In the genomic region with DNA sequence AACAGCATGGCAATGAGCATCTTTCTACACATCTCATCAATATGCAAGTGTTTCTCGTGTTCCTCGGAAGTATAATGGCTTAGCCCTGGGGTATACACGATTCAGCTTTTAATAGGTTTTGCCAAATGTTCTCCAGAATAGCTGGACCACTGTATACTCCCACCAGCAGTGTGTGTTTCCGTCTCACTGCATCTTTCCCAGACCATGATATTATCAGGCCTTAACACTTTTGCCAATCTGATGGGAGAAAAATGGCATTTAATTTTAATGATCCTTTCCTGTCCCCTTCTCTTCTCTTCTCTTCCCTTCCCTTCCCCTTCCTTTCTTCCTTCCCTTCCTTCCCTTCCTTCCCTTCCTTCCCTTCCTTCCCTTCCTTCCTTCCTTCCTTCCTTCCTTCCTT, we compare ENCODE assay signal across 20 cellular contexts. TPM values are rescaled to one million over a fixed set of nuclear protein-coding genes. Genes with fewer than 3 reads are reported as not detected.
DNase-seq lines count a peak whose midpoint lies in the region; ATAC-seq and TF ChIP-seq lines count a peak whose summit lies in the region.
"Had no signal": no experiment of that assay in that cellular context is flagged by ENCODE, and none has a peak within 500 bp of the region (broad histone marks: within the 10 kb centered on the region; RNA-seq: fewer than 3 reads in every experiment).

No MANE protein-coding gene starts in this region.

- CTCF ChIA-PET in CD8-positive, alpha-beta T cell (lab: Charles Lee): interaction anchor here (1.5 kb wide), 1 partner anchor 144 kb away, joined by 5 read pairs; no protein-coding TSS in a partner anchor
- CTCF ChIA-PET in activated B cell treated with CpG ODN at 0.5 μM for 24 hours (lab: Charles Lee): interaction anchor here (1.4 to 5.3 kb wide), 2 partner anchors 11 to 143 kb away, joined by 4 to 22 read pairs; no protein-coding TSS in a partner anchor

- H3K27me3 ChIP-seq in BLaER1: no peaks in the 10 kb centered on the region
- H3K27me3 ChIP-seq in CD8-positive, alpha-beta T cell (ENCODE audit: insufficient read depth, low read length): no peaks in the 10 kb centered on the region

- H3K27ac ChIP-seq in BLaER1: peak overlapping the region; percentile 52; the same call in 1 of the 2 replicates
- no peak overlapping the region for H3K27ac ChIP-seq in CD8-positive, alpha-beta T cell (ENCODE audit: low read depth, low read length)
- H3K27ac ChIP-seq: GM23248, KMS-11 had no signal

- intact Hi-C loops in CD8-positive, alpha-beta T cell (cut with DNase I, micrococcal nuclease): no loop called here
- intact Hi-C loops in activated B cell treated with CpG ODN at 0.5 μM for 24 hours (cut with micrococcal nuclease): no loop called here

- no peak for DNase-seq in CD8-positive, alpha-beta T cell
- DNase-seq in activated B cell treated with CpG ODN at 0.5 μM for 24 hours (no peak), SK-N-DZ (ENCODE audit: low spot score) (no peak), left lobe of liver (ENCODE audit: low spot score) (no peak), middle frontal gyrus (ENCODE audit: extremely low spot score, low spot score) (no peak)
- no peak for DNase-seq in naive thymus-derived CD8-positive, alpha-beta T cell
- no peak for DNase-seq in stimulated activated CD8-positive, alpha-beta memory T cell treated with anti-CD3 and anti-CD28 coated beads, Interleukin-4, amount 100 ng/mL, for 48 hours
- DNase-seq: ACHN, GF-D8, GM23248, NCI-H1417 treated with DMSO at 0.1 percent for 48 hours, NCI-H187 treated with DMSO at 0.1 percent for 48 hours, NCI-H345, NCI-H524 treated with DMSO at 0.1 percent for 48 hours, SHP77 had no signal

- H3K4me3 ChIP-seq in BLaER1: no peak overlapping the region
- H3K4me3 ChIP-seq in CD8-positive, alpha-beta T cell (ENCODE audit: low read depth, low read length): no peak overlapping the region
- H3K4me3 ChIP-seq: GM23248, HAP-1 had no signal

- H3K36me3 Mint-ChIP-seq in CD8-positive, alpha-beta T cell: peaks cover 6% of the 10 kb centered on the region
- peaks cover 27% of the 10 kb centered on the region for H3K36me3 Mint-ChIP-seq in activated B cell treated with CpG ODN at 0.5 μM for 24 hours (ENCODE audit: low read depth)
- H3K36me3 Mint-ChIP-seq in naive thymus-derived CD8-positive, alpha-beta T cell: peaks cover 0 to 5% (median 0%) of the 10 kb centered on the region in 3 donors

- H3K4me2 ChIP-seq in BLaER1: no peak overlapping the region
- H3K4me2 ChIP-seq: KMS-11 had no signal

- peak overlapping the region; percentile 86 for H3K27ac Mint-ChIP-seq in CD8-positive, alpha-beta T cell
- peak overlapping the region; percentile 91 for H3K27ac Mint-ChIP-seq in activated B cell treated with CpG ODN at 0.5 μM for 24 hours
- peak overlapping the region in 6 of 10 donors; percentile 64 to 94 (median 80) for H3K27ac Mint-ChIP-seq in naive thymus-derived CD8-positive, alpha-beta T cell

- peaks cover 68% of the 10 kb centered on the region for H3K4me1 ChIP-seq in BLaER1
- peaks cover 64% of the 10 kb centered on the region for H3K4me1 ChIP-seq in CD8-positive, alpha-beta T cell (ENCODE audit: insufficient read depth, low read length)
- H3K4me1 ChIP-seq: HAP-1 had no signal

- no peak for ATAC-seq in CD8-positive, alpha-beta T cell
- ATAC-seq in activated B cell treated with CpG ODN at 0.5 μM for 24 hours (ENCODE audit: low read depth): no peak
- ATAC-seq in naive thymus-derived CD8-positive, alpha-beta T cell: no peak
- no peak for ATAC-seq in left lobe of liver

- no peaks in the 10 kb centered on the region for H3K27me3 Mint-ChIP-seq in CD8-positive, alpha-beta T cell (ENCODE audit: low read depth)
- H3K27me3 Mint-ChIP-seq in activated B cell treated with CpG ODN at 0.5 μM for 24 hours: no peaks in the 10 kb centered on the region
- H3K27me3 Mint-ChIP-seq in naive thymus-derived CD8-positive, alpha-beta T cell: no peaks in the 10 kb centered on the region

- POLR2A ChIA-PET in CD8-positive, alpha-beta T cell (lab: Charles Lee): no interaction called here
- POLR2A ChIA-PET in activated B cell treated with CpG ODN at 0.5 μM for 24 hours (lab: Charles Lee): no interaction called here
- POLR2A ChIA-PET in naive thymus-derived CD8-positive, alpha-beta T cell (lab: Charles Lee): no interaction called here

- H3K4me1 Mint-ChIP-seq in CD8-positive, alpha-beta T cell (ENCODE audit: low read depth): peaks cover 84% of the 10 kb centered on the region
- H3K4me1 Mint-ChIP-seq in activated B cell treated with CpG ODN at 0.5 μM for 24 hours: peaks cover 92% of the 10 kb centered on the region
- peaks cover 42 to 94% (median 88%) of the 10 kb centered on the region in 4 donors for H3K4me1 Mint-ChIP-seq in naive thymus-derived CD8-positive, alpha-beta T cell

- no peaks in the 10 kb centered on the region for H3K9me3 ChIP-seq in BLaER1
- no peaks in the 10 kb centered on the region for H3K9me3 ChIP-seq in CD8-positive, alpha-beta T cell (ENCODE audit: low read length)
- H3K9me3 ChIP-seq: HAP-1 had no signal

- no peaks in the 10 kb centered on the region for H4K20me1 ChIP-seq in BLaER1

- no peak overlapping the region for H3K4me3 Mint-ChIP-seq in CD8-positive, alpha-beta T cell
- H3K4me3 Mint-ChIP-seq in activated B cell treated with CpG ODN at 0.5 μM for 24 hours: no peak overlapping the region
- peak overlapping the region in 2 of 10 donors; percentile 34 to 39 for H3K4me3 Mint-ChIP-seq in naive thymus-derived CD8-positive, alpha-beta T cell

- no peaks in the 10 kb centered on the region for H3K9me3 Mint-ChIP-seq in CD8-positive, alpha-beta T cell
- no peaks in the 10 kb centered on the region for H3K9me3 Mint-ChIP-seq in activated B cell treated with CpG ODN at 0.5 μM for 24 hours
- no peaks in the 10 kb centered on the region for H3K9me3 Mint-ChIP-seq in naive thymus-derived CD8-positive, alpha-beta T cell

- no peaks in the 10 kb centered on the region for H3K36me3 ChIP-seq in BLaER1
- H3K36me3 ChIP-seq in CD8-positive, alpha-beta T cell (ENCODE audit: insufficient read depth, low read length): no peaks in the 10 kb centered on the region
- H3K36me3 ChIP-seq: HAP-1 had no signal

- no peak for TF ChIP-seq CTCF in CD8-positive, alpha-beta T cell (IDR thresholded peaks at IDR 0.05)
- no peak for TF ChIP-seq CTCF in activated B cell treated with CpG ODN at 0.5 μM for 24 hours (IDR thresholded peaks at IDR 0.05)

- H3K9ac ChIP-seq in BLaER1: no peak overlapping the region
- H3K9ac ChIP-seq: GM23248, KMS-11 had no signal

RNA-seq across cellular contexts. Expression of a gene that starts 30.8 kb away (rescaled TPM):
- total RNA-seq in CD8-positive, alpha-beta T cell: 10 to 100 TPM; 62.8 to 64.4 TPM
- total RNA-seq in activated B cell treated with CpG ODN at 0.5 μM for 24 hours: 122 and 146 TPM in 2 replicates
- total RNA-seq in naive thymus-derived CD8-positive, alpha-beta T cell: 100 to 1,000 TPM; 123 to 129 TPM
- 100 to 1,000 TPM in 2 of 3 donors, 10 to 100 TPM in 1; 57.2 to 142 (median 107) TPM for polyA plus RNA-seq in naive thymus-derived CD8-positive, alpha-beta T cell
- 0.06 and 0.10 TPM in 2 replicates for polyA plus RNA-seq in SK-N-DZ (2014; cell fraction: cytosol; rRNA removed)
- 0.14 TPM in 1 of 2 replicates, not detected in the other for polyA plus RNA-seq in SK-N-DZ (2014; cell fraction: nucleus; rRNA removed)
- 3.3 TPM for total RNA-seq in left lobe of liver
- total RNA-seq: GM23248, M059J, RPMI7951 had no signal
- polyA plus RNA-seq: GM23248 had no signal

Comparison
In these comparisons a context has a peak if more than half of its experiments do, and no peak if none do; other contexts are left out.
1. RNA of a gene that starts 30.8 kb away (total RNA-seq): 122 to 146 TPM in activated B cell treated with CpG ODN at 0.5 μM for 24 hours, 123 to 129 TPM in naive thymus-derived CD8-positive, alpha-beta T cell and 62.8 to 64.4 TPM in CD8-positive, alpha-beta T cell; 3.3 TPM in left lobe of liver (single experiment); every median in the first group is over 10 times any median in the second.
2. Peak in every context shown above with its lines, with median percentiles within 50 percentile points of each other: H3K27ac Mint-ChIP-seq.